In the genomic region with DNA sequence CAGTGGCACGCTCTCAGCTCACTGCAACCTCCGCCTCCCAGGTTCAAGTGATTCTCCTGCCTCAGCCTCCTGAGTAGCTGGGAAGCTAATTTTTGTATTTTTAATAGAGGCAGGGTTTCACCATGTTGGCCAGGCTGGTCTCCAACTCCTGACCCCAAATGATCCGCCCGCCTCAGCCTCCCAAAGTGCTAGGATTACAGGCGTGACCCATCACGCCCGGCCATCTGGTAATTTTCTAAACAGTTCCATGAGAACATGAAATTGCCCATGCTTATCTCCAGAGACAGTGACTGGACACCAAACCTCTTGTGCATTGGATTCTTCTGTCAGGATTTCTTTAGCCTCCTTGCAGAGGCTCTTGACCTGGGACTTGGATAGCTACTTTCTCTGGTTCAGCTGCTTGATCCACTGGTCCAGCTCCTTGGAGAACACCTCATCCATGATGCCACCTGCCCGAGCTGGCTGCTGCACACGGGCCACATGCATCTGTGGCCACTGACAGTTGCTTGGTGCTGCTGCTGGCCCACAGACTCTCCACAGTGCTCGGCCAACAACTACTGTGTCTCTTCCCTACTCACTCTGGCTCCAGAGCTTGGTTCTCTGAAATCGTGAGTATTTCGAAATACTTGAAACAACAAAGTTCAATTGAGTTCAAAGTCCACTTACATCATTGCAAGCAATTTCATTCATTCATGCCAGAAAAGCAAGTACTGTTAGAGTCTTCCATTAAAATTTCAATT, we compare ENCODE assay signal across 11 cellular contexts. TPM values are rescaled to one million over a fixed set of nuclear protein-coding genes. Genes with fewer than 3 reads are reported as not detected.
DNase-seq lines count a peak whose midpoint lies in the region; ATAC-seq and TF ChIP-seq lines count a peak whose summit lies in the region.
"Had no signal": no experiment of that assay in that cellular context is flagged by ENCODE, and none has a peak within 500 bp of the region (broad histone marks: within the 10 kb centered on the region; RNA-seq: fewer than 3 reads in every experiment).

No MANE protein-coding gene starts in this region.

- DNase-seq in CD1c-positive myeloid dendritic cell (ENCODE audit: extremely low spot score) (peak; percentile 30), NOMO-1 treated with dmso at 0.1 percent for 144 hours (lab: John Stamatoyannopoulos, UW; ENCODE audit: unreplicated experiment) (peak; percentile 69), fibroblast of lung (ENCODE audit: low read depth in 2 of 2) (peak; percentile 16 to 84), ovary (peak in 4 of 5 donors; percentile 19 to 51 (median 28)), lower leg skin (ENCODE audit: low spot score in 2 of 2) (no peak), NCI-H187 (lab: John Stamatoyannopoulos, UW) (no peak)
- no peak for DNase-seq in activated T-cell treated with anti-CD3 and anti-CD28 coated beads, Interleukin-2, amount 50 U/mL, for 48 hours
- DNase-seq: activated CD8-positive, alpha-beta memory T cell treated with anti-CD3 and anti-CD28 coated beads, Interleukin-2, amount 50 U/mL, for 48 hours; NCI-H1436; SJCRH30 had no signal

- no peaks in the 10 kb centered on the region for H3K36me3 ChIP-seq in fibroblast of lung (ENCODE audit: control insufficient read depth, insufficient read depth, low read length)
- H3K36me3 ChIP-seq in ovary = no peaks in the 10 kb centered on the region
- H3K36me3 ChIP-seq: SJCRH30 had no signal

- no peak overlapping the region for H3K4me2 ChIP-seq in fibroblast of lung (ENCODE audit: extremely low read depth, insufficient read depth, low read length)

- H3K27ac ChIP-seq in fibroblast of lung (ENCODE audit: insufficient read depth, low read length) (no peak overlapping the region), ovary (no peak overlapping the region)
- H3K27ac ChIP-seq: SJCRH30 had no signal

- H3K4me3 ChIP-seq in fibroblast of lung (replicated peaks in 1 of 4; ENCODE audit: control extremely low read depth in 1 of 4, insufficient read depth in 1 of 4, low read depth in 3 of 4, low read length in 4 of 4) = no peak overlapping the region
- H3K4me3 ChIP-seq in ovary = no peak overlapping the region
- no peak overlapping the region for H3K4me3 ChIP-seq in lower leg skin (ENCODE audit: low read depth, poor library complexity, severe bottlenecking)
- H3K4me3 ChIP-seq: SJCRH30 had no signal

- no peak for TF ChIP-seq EP300 in ovary (IDR thresholded peaks at IDR 0.05)

- no peaks in the 10 kb centered on the region for H3K4me1 ChIP-seq in fibroblast of lung (ENCODE audit: control insufficient read depth, extremely low read depth, insufficient read depth, low read length)
- H3K4me1 ChIP-seq in ovary (ENCODE audit: insufficient read depth) = peaks cover 4% of the 10 kb centered on the region
- H3K4me1 ChIP-seq: SJCRH30 had no signal

- no peaks in the 10 kb centered on the region for H4K20me1 ChIP-seq in fibroblast of lung (ENCODE audit: control insufficient read depth, extremely low read depth, insufficient read depth, low read length)

- WGBS in ovary, 3 donors = 59 to 67% (median 66%) methylated on average over 12 of the region's 12 CpGs
- 43 to 53% methylated on average over 12 of the region's 12 CpGs for WGBS in lower leg skin, 2 donors

- no peaks in the 10 kb centered on the region for H3K79me2 ChIP-seq in fibroblast of lung (ENCODE audit: control insufficient read depth, insufficient read depth, low read length)

- no peak overlapping the region for H2AFZ ChIP-seq in fibroblast of lung (ENCODE audit: low read length)

- intact Hi-C loops in ovary (cut with DNase I) = no loop called here
- intact Hi-C loops in lower leg skin (cut with DNase I; ENCODE audit: low total_unique reads) = no loop called here

- ATAC-seq in HG03025 (IDR thresholded peaks at IDR 0.05; ENCODE audit: low FRiP score, unreplicated experiment) = no peak

- TF ChIP-seq CTCF in fibroblast of lung (conservative IDR thresholded peaks at IDR 0.05 in 1 of 2, IDR thresholded peaks at IDR 0.05 in 1 of 2; ENCODE audit: low read depth in 1 of 2, low read length in 2 of 2) (no peak), ovary (IDR thresholded peaks at IDR 0.05) (no peak), lower leg skin (IDR thresholded peaks at IDR 0.05) (no peak)

- H3K9ac ChIP-seq in fibroblast of lung (ENCODE audit: insufficient read depth, low read length) = no peak overlapping the region

- no peaks in the 10 kb centered on the region for H3K27me3 ChIP-seq in fibroblast of lung (ENCODE audit: control insufficient read depth, insufficient read depth, low read length)
- H3K27me3 ChIP-seq in ovary = no peaks in the 10 kb centered on the region
- H3K27me3 ChIP-seq: SJCRH30 had no signal

- TF ChIP-seq POLR2A in ovary (IDR thresholded peaks at IDR 0.05) (no peak), lower leg skin (IDR thresholded peaks at IDR 0.05) (no peak)

- H3K9me3 ChIP-seq in fibroblast of lung (ENCODE audit: control insufficient read depth, insufficient read depth, low read depth, low read length) (no peaks in the 10 kb centered on the region), ovary (no peaks in the 10 kb centered on the region)
- H3K9me3 ChIP-seq: SJCRH30 had no signal

RNA-seq across cellular contexts. Expression of gene CTPS1, which starts 40.0 kb away (rescaled TPM):
- total RNA-seq in fibroblast of lung (11.3 and 12.1 TPM in 2 replicates), ovary (10 to 100 TPM in 6 of 7 donors, 1 to 10 TPM in 1; 8.2 to 34.3 (median 22.6) TPM), lower leg skin (10 to 100 TPM in 1 of 4 donors, 1 to 10 TPM in 3; 7.7 to 23.3 (median 8.9) TPM)
- polyA plus RNA-seq in fibroblast of lung (26.5 and 52.0 TPM in 2 replicates), ovary (10 to 100 TPM in 1 of 2 donors, 1 to 10 TPM in 1; 5.9 to 23.2 TPM)
- polyA plus RNA-seq in fibroblast of lung (2012) = 24.0 and 41.9 TPM in 2 replicates
- polyA minus RNA-seq in fibroblast of lung (ENCODE audit: low replicate concordance) = 12.4 and 29.3 TPM in 2 replicates

Comparison
In these comparisons a context has a peak if more than half of its experiments do, and no peak if none do; other contexts are left out.
1. DNase-seq: peak in CD1c-positive myeloid dendritic cell (single experiment), NOMO-1 treated with dmso at 0.1 percent for 144 hours (single experiment), fibroblast of lung (2 of 2) and ovary (4 of 5); none in lower leg skin (0 of 2), NCI-H187 (0 of 2) and activated T-cell treated with anti-CD3 and anti-CD28 coated beads, Interleukin-2, amount 50 U/mL, for 48 hours (0 of 2).